Comparison of ENCODE assay signal across 12 cellular contexts in the genomic region with DNA sequence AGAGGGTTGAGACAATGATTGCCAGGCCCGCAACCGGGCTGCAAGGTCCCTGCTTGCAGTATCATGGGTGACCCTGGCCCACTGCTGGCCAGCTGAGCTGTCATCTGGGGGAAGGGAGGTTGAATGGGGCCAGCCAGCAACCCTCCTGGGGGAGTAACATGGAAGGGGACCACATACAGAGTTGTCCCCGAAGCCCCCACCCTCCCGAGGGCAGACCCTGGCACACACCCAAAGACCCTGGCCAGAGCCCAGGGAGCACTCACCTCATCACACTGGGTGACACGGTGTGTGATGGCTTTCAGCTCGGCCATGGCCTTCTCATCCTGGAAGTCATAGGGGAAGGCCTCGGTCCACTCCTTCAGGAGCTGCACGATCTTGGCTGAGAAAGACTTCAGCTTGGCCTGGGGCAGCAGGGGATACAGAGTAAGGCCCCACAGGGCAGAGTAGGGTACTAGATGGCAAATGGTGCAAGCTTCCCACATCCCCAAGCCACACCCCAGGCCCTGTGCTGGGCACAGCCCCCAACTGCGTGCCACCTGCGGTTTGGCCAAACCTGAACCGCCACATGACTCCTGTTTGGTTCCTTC.
DNase-seq lines count a peak whose midpoint lies in the region; ATAC-seq, FAIRE-seq and TF ChIP-seq lines count a peak whose summit lies in the region.
"Had no signal": no experiment of that assay in that cellular context is flagged by ENCODE, and none has a peak within 500 bp of the region (broad histone marks: within the 10 kb centered on the region; RNA-seq: fewer than 3 reads in every experiment).

No MANE protein-coding gene starts in this region.

- H3K4me3 Mint-ChIP-seq in CD4-positive, alpha-beta T cell, result no peak overlapping the region
- H3K4me3 Mint-ChIP-seq in nephron, result peak overlapping the region in 2 of 3 experiments; percentile 41 to 72

- BruUV-seq in endothelial cell of umbilical vein (replicated peaks; lab: Mats Ljungman, UMichigan), result no TSS peak

- no peaks in the 10 kb centered on the region for H3K36me3 Mint-ChIP-seq in CD4-positive, alpha-beta T cell (ENCODE audit: low read depth)
- no peaks in the 10 kb centered on the region for H3K36me3 Mint-ChIP-seq in nephron (ENCODE audit: low read depth)

- peak overlapping the region; percentile 53 for H3K27ac Mint-ChIP-seq in CD4-positive, alpha-beta T cell
- H3K27ac Mint-ChIP-seq in nephron, result no peak overlapping the region

- intact Hi-C loops in CD4-positive, alpha-beta T cell (cut with DNase I, micrococcal nuclease), result loop anchor here (1.0 to 5.0 kb wide), 2 partner anchors 62 to 64 kb away; partner anchors contain the start of gene CSGALNACT2 (in 1 of the 2)
- intact Hi-C loops in endothelial cell of umbilical vein (cut with micrococcal nuclease), result loop anchor here (1.0 to 5.0 kb wide), 4 partner anchors 56 to 334 kb away; partner anchors contain the start of gene CSGALNACT2

- CTCF ChIA-PET in CD4-positive, alpha-beta T cell (lab: Charles Lee), result interaction anchor here (0.6 to 1.4 kb wide), 5 partner anchors 23 to 81 kb away, joined by 3 to 10 read pairs (median 3); partner anchors contain the start of gene CSGALNACT2
- CTCF ChIA-PET in endothelial cell of umbilical vein (lab: Charles Lee), result interaction anchor here (0.6 to 2.3 kb wide), 17 partner anchors 8 to 91 kb away, joined by 3 to 13 read pairs (median 4); no protein-coding TSS in a partner anchor

- H3K4me2 ChIP-seq in MM.1S (ENCODE audit: low read depth, low read length) (peak overlapping the region; percentile 75; the same call in 1 of the 2 replicates), endothelial cell of umbilical vein (ENCODE audit: insufficient read depth, low read length) (peak overlapping the region; percentile 54)

- H2AFZ ChIP-seq in MM.1S (ENCODE audit: low read length) (no peak overlapping the region), endothelial cell of umbilical vein (ENCODE audit: low read depth, low read length) (no peak overlapping the region)

- H3K9me3 Mint-ChIP-seq in CD4-positive, alpha-beta T cell, result no peaks in the 10 kb centered on the region
- H3K9me3 Mint-ChIP-seq in nephron, result no peaks in the 10 kb centered on the region

- dilution Hi-C loops in endothelial cell of umbilical vein (cut with MboI; ENCODE audit: extremely low pct_ligation_motif_present, low sequenced_read_pairs), result no loop called here

- H4K20me1 ChIP-seq in MM.1S (ENCODE audit: insufficient read depth, low read length), result no peaks in the 10 kb centered on the region
- H4K20me1 ChIP-seq in endothelial cell of umbilical vein (replicated peaks; ENCODE audit: control insufficient read depth, extremely low read depth, insufficient read depth, low read length), result no peaks in the 10 kb centered on the region

- no peaks in the 10 kb centered on the region for H3K9me1 ChIP-seq in endothelial cell of umbilical vein (replicated peaks; ENCODE audit: control insufficient read depth, extremely low read depth, insufficient read depth, low read length)

- peaks cover 6% of the 10 kb centered on the region for H3K4me1 Mint-ChIP-seq in CD4-positive, alpha-beta T cell (ENCODE audit: low read depth)
- no peaks in the 10 kb centered on the region for H3K4me1 Mint-ChIP-seq in nephron

- H3K36me3 ChIP-seq in MM.1S (replicated peaks; ENCODE audit: insufficient read depth, low read length) (no peaks in the 10 kb centered on the region), endothelial cell of umbilical vein (ENCODE audit: control insufficient read depth in 2 of 2, extremely low read depth in 1 of 2, insufficient read depth in 2 of 2, low read length in 2 of 2) (no peaks in the 10 kb centered on the region)
- H3K36me3 ChIP-seq: heart right ventricle had no signal

- no peak for FAIRE-seq in endothelial cell of umbilical vein (lab: Jason Lieb, UNC)

- peak in 1 of 10 experiments; percentile 31 for DNase-seq in CD4-positive, alpha-beta T cell
- DNase-seq in MM.1S (no peak), endothelial cell of umbilical vein (ENCODE audit: low read depth, low spot score) (no peak), iPS-NIHi11 (ENCODE audit: low spot score) (no peak), OCI-M2 (lab: John Stamatoyannopoulos, UW; ENCODE audit: unreplicated experiment) (no peak), amygdala (lab: John Stamatoyannopoulos, UW) (no peak)
- DNase-seq: amniotic stem cell, DND-41, NCI-H1436 treated with DMSO at 0.1 percent for 48 hours had no signal

- H3K27me3 ChIP-seq in CD4-positive, alpha-beta T cell (ENCODE audit: control insufficient read depth, insufficient read depth, low read length), result no peaks in the 10 kb centered on the region
- H3K27me3 ChIP-seq in MM.1S (replicated peaks; ENCODE audit: insufficient read depth, low read length) (no peaks in the 10 kb centered on the region), endothelial cell of umbilical vein (ENCODE audit: control insufficient read depth in 2 of 2, insufficient read depth in 2 of 2, low read length in 2 of 2) (no peaks in the 10 kb centered on the region)

- no peaks in the 10 kb centered on the region for H3K9me2 ChIP-seq in MM.1S (replicated peaks; ENCODE audit: insufficient read depth, low read length)

- no peak for ATAC-seq in CD4-positive, alpha-beta T cell (ENCODE audit: poor library complexity)
- no peak for ATAC-seq in GM18511 (IDR thresholded peaks at IDR 0.05; ENCODE audit: unreplicated experiment)

- POLR2A ChIA-PET in CD4-positive, alpha-beta T cell (lab: Charles Lee), result interaction anchor here (0.8 to 5.1 kb wide), 3 partner anchors 59 to 82 kb away, joined by 3 to 41 read pairs (median 3); partner anchors contain the start of gene CSGALNACT2
- POLR2A ChIA-PET in endothelial cell of umbilical vein (lab: Charles Lee), result interaction anchor here (0.7 kb wide), 1 partner anchor 147 kb away, joined by 3 read pairs; no protein-coding TSS in a partner anchor

- no peak overlapping the region for H3K27ac ChIP-seq in CD4-positive, alpha-beta T cell (ENCODE audit: low read depth, low read length)
- H3K27ac ChIP-seq in MM.1S (ENCODE audit: low read length), result no peak overlapping the region
- no peak overlapping the region for H3K27ac ChIP-seq in endothelial cell of umbilical vein (ENCODE audit: insufficient read depth, low read depth, low read length)
- H3K27ac ChIP-seq: heart right ventricle had no signal

- TF ChIP-seq POLR2A in endothelial cell of umbilical vein (IDR thresholded peaks at IDR 0.05; ENCODE audit: low read depth, low read length), result no peak

- H3K4me1 ChIP-seq in MM.1S (ENCODE audit: low read length), result no peaks in the 10 kb centered on the region
- H3K4me1 ChIP-seq in endothelial cell of umbilical vein (ENCODE audit: control insufficient read depth, extremely low read depth, insufficient read depth, low read length), result no peaks in the 10 kb centered on the region

- H3F3A ChIP-seq in MM.1S (ENCODE audit: insufficient read depth, low read length), result no peaks in the 10 kb centered on the region

- no peak for TF ChIP-seq CTCF in CD4-positive, alpha-beta T cell (IDR thresholded peaks at IDR 0.05)
- TF ChIP-seq CTCF in MM.1S (IDR thresholded peaks at IDR 0.05; ENCODE audit: low read length) (no peak), endothelial cell of umbilical vein (IDR thresholded peaks at IDR 0.05; ENCODE audit: extremely low read depth in 1 of 2, insufficient read depth in 1 of 2, low read depth in 1 of 2, low read length in 2 of 2) (no peak), nephron (IDR thresholded peaks at IDR 0.05; ENCODE audit: unreplicated experiment in 3 of 3) (no peak)

- H3K9ac ChIP-seq in MM.1S (ENCODE audit: low read length), result no peak overlapping the region
- no peak overlapping the region for H3K9ac ChIP-seq in endothelial cell of umbilical vein (replicated peaks; ENCODE audit: extremely low read depth, insufficient read depth, low read length)

- H3K9me3 ChIP-seq in CD4-positive, alpha-beta T cell (ENCODE audit: control insufficient read depth, low read length), result no peaks in the 10 kb centered on the region
- H3K9me3 ChIP-seq in MM.1S (replicated peaks; ENCODE audit: insufficient read depth, low read length) (no peaks in the 10 kb centered on the region), endothelial cell of umbilical vein (replicated peaks; ENCODE audit: control insufficient read depth, insufficient read depth, low read length) (no peaks in the 10 kb centered on the region)
- H3K9me3 ChIP-seq: heart right ventricle had no signal

- no peaks in the 10 kb centered on the region for H3K27me3 Mint-ChIP-seq in CD4-positive, alpha-beta T cell
- H3K27me3 Mint-ChIP-seq in nephron (ENCODE audit: low read depth), result peaks cover 3% of the 10 kb centered on the region

- H3K79me2 ChIP-seq in MM.1S (ENCODE audit: low read length) (no peaks in the 10 kb centered on the region), endothelial cell of umbilical vein (ENCODE audit: control insufficient read depth, insufficient read depth, low read length) (no peaks in the 10 kb centered on the region)

- no peak overlapping the region for H3K4me3 ChIP-seq in MM.1S (ENCODE audit: low read length)
- no peak overlapping the region for H3K4me3 ChIP-seq in endothelial cell of umbilical vein (replicated peaks in 1 of 3; ENCODE audit: insufficient read depth in 1 of 3, low read depth in 1 of 3, low read length in 3 of 3)

TF ChIP-seq in endothelial cell of umbilical vein, 7 proteins besides CTCF, POLR2A, EP300 and RAD21:
- no peak for TF ChIP-seq JUN (IDR thresholded peaks at IDR 0.05; ENCODE audit: borderline replicate concordance, insufficient read depth, insufficient read length, low read depth)
- no peak for TF ChIP-seq FOS (IDR thresholded peaks at IDR 0.05; ENCODE audit: borderline replicate concordance, insufficient read depth, low read length)
- no peak for TF ChIP-seq MYC (IDR thresholded peaks at IDR 0.05; ENCODE audit: low read depth, low read length)
- TF ChIP-seq, protein P1, sequence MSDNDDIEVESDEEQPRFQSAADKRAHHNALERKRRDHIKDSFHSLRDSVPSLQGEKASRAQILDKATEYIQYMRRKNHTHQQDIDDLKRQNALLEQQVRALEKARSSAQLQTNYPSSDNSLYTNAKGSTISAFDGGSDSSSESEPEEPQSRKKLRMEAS (IDR thresholded peaks at IDR 0.05; ENCODE audit: insufficient read depth, insufficient read length), result no peak
- no peak for TF ChIP-seq EZH2 (IDR thresholded peaks at IDR 0.05; ENCODE audit: borderline replicate concordance, low read depth, low read length, severe bottlenecking)
- TF ChIP-seq GATA2 (IDR thresholded peaks at IDR 0.05; ENCODE audit: insufficient read depth, insufficient read length, low read depth, low read length), result no peak
- no peak for TF ChIP-seq POLR2AphosphoS5 (IDR thresholded peaks at IDR 0.05; ENCODE audit: insufficient read depth, low read depth, low read length)
